ENCODE assay signal across 1 cellular context in genomic region chr11:57097149-57097548, GRCh38.
TF ChIP-seq lines count a peak whose summit lies in the region.

No MANE protein-coding gene starts in this region.

TF ChIP-seq in K562, 482 proteins besides CTCF, POLR2A, EP300 and RAD21 (continued from another document):
- TF ChIP-seq CUX1 (CRISPR knock-in tag; IDR thresholded peaks at IDR 0.05): no peak
- TF ChIP-seq ZBTB26 (CRISPR knock-in tag; IDR thresholded peaks at IDR 0.05): no peak
